In genomic region chr6:44150317-44150917, GRCh38 we compare ENCODE assay signal across 18 cellular contexts.
DNase-seq lines count a peak whose midpoint lies in the region; ATAC-seq, FAIRE-seq and TF ChIP-seq lines count a peak whose summit lies in the region.
"Had no signal": no experiment of that assay in that cellular context is flagged by ENCODE, and none has a peak within 500 bp of the region (broad histone marks: within the 10 kb centered on the region; RNA-seq: fewer than 3 reads in every experiment).

No MANE protein-coding gene starts in this region.

- TF ChIP-seq CTCF in GM12873 (IDR thresholded peaks at IDR 0.05; ENCODE audit: insufficient read depth, low read depth, low read length, missing control alignments), result peak; percentile 1

- no peak overlapping the region for H3K4me3 ChIP-seq in BLaER1

- H3K4me1 Mint-ChIP-seq in effector memory CD8-positive, alpha-beta T cell (ENCODE audit: low read depth in 2 of 2), result peaks cover 11 to 13% of the 10 kb centered on the region in 2 donors
- H3K4me1 Mint-ChIP-seq in stimulated activated effector memory CD8-positive, alpha-beta T cell treated with anti-CD3 and anti-CD28 coated beads, Interleukin-12 subunit alpha, Interleukin-12 subunit beta, amount 100 ng/mL, for 72 hours, result peaks cover 9% of the 10 kb centered on the region

- H4K20me1 ChIP-seq in BLaER1, result peaks cover 20% of the 10 kb centered on the region

- H3K4me3 Mint-ChIP-seq in effector memory CD8-positive, alpha-beta T cell, result no peak overlapping the region
- H3K4me3 Mint-ChIP-seq in stimulated activated effector memory CD8-positive, alpha-beta T cell treated with anti-CD3 and anti-CD28 coated beads, Interleukin-12 subunit alpha, Interleukin-12 subunit beta, amount 100 ng/mL, for 72 hours, result no peak overlapping the region
- H3K4me3 Mint-ChIP-seq: H9 had no signal

- peak overlapping the region; percentile 74 to 87 for H3K27ac Mint-ChIP-seq in effector memory CD8-positive, alpha-beta T cell
- H3K27ac Mint-ChIP-seq in stimulated activated effector memory CD8-positive, alpha-beta T cell treated with anti-CD3 and anti-CD28 coated beads, Interleukin-12 subunit alpha, Interleukin-12 subunit beta, amount 100 ng/mL, for 72 hours, result peak overlapping the region; percentile 33

- H3K9ac ChIP-seq in BLaER1, result 0 out of 2 replicates have a peak overlapping the region, but pooled peaks have one; percentile 5

- no peak for ATAC-seq in effector memory CD8-positive, alpha-beta T cell (replicated peaks)
- no peak for ATAC-seq in stimulated activated effector memory CD8-positive, alpha-beta T cell treated with anti-CD3 and anti-CD28 coated beads, Interleukin-12 subunit alpha, Interleukin-12 subunit beta, amount 100 ng/mL, for 72 hours
- ATAC-seq: HepG2 had no signal

- peaks cover 48% of the 10 kb centered on the region for H3K36me3 ChIP-seq in BLaER1

- no peak for FAIRE-seq in RCC 7860 (lab: Jason Lieb, UNC)
- FAIRE-seq: GM19239, HepG2, HTR-8/SVneo had no signal

- no peaks in the 10 kb centered on the region for H3K9me3 Mint-ChIP-seq in effector memory CD8-positive, alpha-beta T cell
- no peaks in the 10 kb centered on the region for H3K9me3 Mint-ChIP-seq in stimulated activated effector memory CD8-positive, alpha-beta T cell treated with anti-CD3 and anti-CD28 coated beads, Interleukin-12 subunit alpha, Interleukin-12 subunit beta, amount 100 ng/mL, for 72 hours
- H3K9me3 Mint-ChIP-seq: CD4-positive, alpha-beta memory T cell; H9 had no signal

- no peak for DNase-seq in effector memory CD8-positive, alpha-beta T cell
- no peak for DNase-seq in stimulated activated effector memory CD8-positive, alpha-beta T cell treated with anti-CD3 and anti-CD28 coated beads, Interleukin-12 subunit alpha, Interleukin-12 subunit beta, amount 100 ng/mL, for 72 hours (ENCODE audit: low spot score in 2 of 2)
- DNase-seq in kidney glomerular epithelial cell (lab: John Stamatoyannopoulos, UW) (no peak), RCC 7860 (ENCODE audit: low spot score) (no peak), hypothalamus (lab: John Stamatoyannopoulos, UW) (no peak)
- DNase-seq: ACHN; CD4-positive, alpha-beta memory T cell; COR-L47; DND-41; GDM1; GOT3; H9 had no signal

- H3K27me3 Mint-ChIP-seq in effector memory CD8-positive, alpha-beta T cell, result no peaks in the 10 kb centered on the region
- H3K27me3 Mint-ChIP-seq: CD4-positive, alpha-beta memory T cell had no signal

- H3K36me3 Mint-ChIP-seq in effector memory CD8-positive, alpha-beta T cell (ENCODE audit: insufficient read depth), result peaks cover 35% of the 10 kb centered on the region
- H3K36me3 Mint-ChIP-seq in stimulated activated effector memory CD8-positive, alpha-beta T cell treated with anti-CD3 and anti-CD28 coated beads, Interleukin-12 subunit alpha, Interleukin-12 subunit beta, amount 100 ng/mL, for 72 hours, result peaks cover 13% of the 10 kb centered on the region

- H3K4me1 ChIP-seq in BLaER1, result peaks cover 54% of the 10 kb centered on the region

- H3K27ac ChIP-seq in BLaER1, result peak overlapping the region; percentile 51
- H3K27ac ChIP-seq: C4-2B had no signal

- H3K9me3 ChIP-seq in BLaER1, result no peaks in the 10 kb centered on the region

- H3K4me2 ChIP-seq in BLaER1, result peak overlapping the region; percentile 80

- no peaks in the 10 kb centered on the region for H3K27me3 ChIP-seq in BLaER1
